ENCODE assay signal across 8 cellular contexts in the genomic region with DNA sequence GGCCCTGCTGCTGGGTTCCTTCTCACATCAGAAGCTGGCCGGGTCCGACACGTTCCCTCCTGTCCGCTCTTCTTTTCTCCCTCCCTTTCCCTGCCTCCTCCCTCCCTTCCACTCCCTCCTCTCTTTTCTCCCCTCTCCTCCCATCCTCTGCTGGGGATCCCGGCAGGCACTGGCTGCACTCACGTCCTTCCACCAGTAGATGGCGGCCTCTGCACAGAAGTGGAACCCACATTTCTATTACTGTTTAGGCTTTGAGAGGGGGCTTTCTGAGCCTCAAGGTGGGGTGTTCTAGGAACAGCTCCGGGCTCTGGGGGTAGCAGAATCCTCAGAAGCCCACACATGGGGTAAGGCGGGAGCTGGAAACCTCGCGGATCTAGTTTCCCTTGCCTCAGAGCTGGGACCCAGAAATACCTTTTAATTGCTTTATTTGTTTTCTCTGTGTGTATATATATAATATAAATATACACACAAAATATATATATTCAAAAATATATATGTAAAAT.
DNase-seq lines count a peak whose midpoint lies in the region; ATAC-seq, FAIRE-seq and TF ChIP-seq lines count a peak whose summit lies in the region.

No MANE protein-coding gene starts in this region.

- POLR2A ChIA-PET in HepG2 (lab: Yijun Ruan, JAX): no interaction called here

- no TSS peak for BruUV-seq in HepG2 (replicated peaks; lab: Mats Ljungman, UMichigan)

- in situ Hi-C loops in brain microvascular endothelial cell (cut with HindIII; ENCODE audit: low pct_ligation_motif_present, low sequenced_read_pairs) (no loop called here), HepG2 (cut with HindIII; ENCODE audit: extremely low pct_ligation_motif_present, low pct_unique_long_range_greater_than_20kb) (loop anchor here (5.0 to 25.0 kb wide), 2 partner anchors 929 to 1556 kb away; no protein-coding TSS in a partner anchor)

- H4K20me1 ChIP-seq in DOHH2 (ENCODE audit: control insufficient read depth, insufficient read depth, low read depth, low read length): no peaks in the 10 kb centered on the region
- no peaks in the 10 kb centered on the region; the same call in 1 of the 2 replicates for H4K20me1 ChIP-seq in HepG2 (ENCODE audit: insufficient read depth, low read length)

- 7% methylated on average over 11 of the region's 11 CpGs for WGBS in HepG2 (ENCODE audit: low lambda C conversion rate)

- H3K9me2 ChIP-seq in DOHH2 (replicated peaks; ENCODE audit: control insufficient read depth, low read length): no peaks in the 10 kb centered on the region

- no peak for TF ChIP-seq POLR2A in HepG2 (IDR thresholded peaks at IDR 0.05; ENCODE audit: insufficient read depth in 1 of 2, low read depth in 2 of 2, low read length in 2 of 2)

- no peaks in the 10 kb centered on the region for H3K79me2 ChIP-seq in DOHH2 (ENCODE audit: control insufficient read depth, low read length)
- no peaks in the 10 kb centered on the region for H3K79me2 ChIP-seq in HepG2 (ENCODE audit: insufficient read depth, low read length)

- DNase-seq in HPDE6-E6E7 (ENCODE audit: extremely low spot score) (peak; percentile 8), T1000 (lab: John Stamatoyannopoulos, UW) (peak; percentile 20), brain microvascular endothelial cell (peak; percentile 29), HepG2 (ENCODE audit: low spot score) (peak; percentile 19)
- DNase-seq in stimulated activated CD8-positive, alpha-beta memory T cell treated with anti-CD3 and anti-CD28 coated beads, Interleukin-4, amount 100 ng/mL, for 48 hours: peak; percentile 68

- no peak overlapping the region for H3K4me3 ChIP-seq in DOHH2 (ENCODE audit: low read length)
- no peak overlapping the region for H3K4me3 ChIP-seq in brain microvascular endothelial cell (ENCODE audit: low read depth, low read length)
- H3K4me3 ChIP-seq in HepG2 (replicated peaks in 1 of 3; ENCODE audit: insufficient read depth in 1 of 3, low read depth in 2 of 3, low read length in 3 of 3): no peak overlapping the region

- CTCF ChIA-PET in HepG2 (lab: Yijun Ruan, JAX; ENCODE audit: low intra/inter-chr PET ratio, low total read pairs): no interaction called here

- H3K27ac ChIP-seq in DOHH2 (ENCODE audit: low read depth, low read length): no peak overlapping the region
- H3K27ac ChIP-seq in brain microvascular endothelial cell: no peak overlapping the region
- no peak overlapping the region for H3K27ac ChIP-seq in HepG2 (ENCODE audit: extremely low read length, insufficient read depth, low read length)

- no peak for TF ChIP-seq RAD21 in HepG2 (CRISPR knock-in tag; IDR thresholded peaks at IDR 0.05)

- ATAC-seq in HepG2 (peak; percentile 25), HG03521 (IDR thresholded peaks at IDR 0.05; ENCODE audit: unreplicated experiment) (no peak), GM21723 (IDR thresholded peaks at IDR 0.05; ENCODE audit: unreplicated experiment) (no peak)

- FAIRE-seq in HepG2 (lab: Jason Lieb, UNC): no peak

- H3K27me3 ChIP-seq in DOHH2 (ENCODE audit: control insufficient read depth, low read length) (no peaks in the 10 kb centered on the region), brain microvascular endothelial cell (replicated peaks) (no peaks in the 10 kb centered on the region), HepG2 (ENCODE audit: control insufficient read depth in 1 of 2, insufficient read depth in 2 of 2, low read length in 2 of 2) (0 out of 5 replicates have a peak, but pooled peaks cover 0 to 3% of the 10 kb centered on the region in 2 experiments)

- H3K4me2 ChIP-seq in DOHH2 (ENCODE audit: low read length): no peak overlapping the region
- H3K4me2 ChIP-seq in HepG2 (ENCODE audit: low read depth, low read length): no peak overlapping the region

- no peaks in the 10 kb centered on the region for H3F3A ChIP-seq in DOHH2 (ENCODE audit: control insufficient read depth, insufficient read depth)

- intact Hi-C loops in HepG2 (cut with micrococcal nuclease; ENCODE audit: unreplicated experiment): no loop called here

- no peak for TF ChIP-seq EP300 in HepG2 (IDR thresholded peaks at IDR 0.05; ENCODE audit: low read depth in 2 of 2, low read length in 2 of 2)
- no peak for TF ChIP-seq EP300 in HepG2 (CRISPR knock-in tag; IDR thresholded peaks at IDR 0.05; ENCODE audit: borderline replicate concordance)

- no peak overlapping the region for H2AFZ ChIP-seq in HepG2 (ENCODE audit: low read length)

- H3K4me1 ChIP-seq in DOHH2 (ENCODE audit: control insufficient read depth, low read length) (no peaks in the 10 kb centered on the region), HepG2 (ENCODE audit: insufficient read depth, low read length) (peaks cover 39% of the 10 kb centered on the region)

- no peaks in the 10 kb centered on the region for H3K36me3 ChIP-seq in DOHH2 (ENCODE audit: control insufficient read depth, low read length)
- H3K36me3 ChIP-seq in brain microvascular endothelial cell (replicated peaks): no peaks in the 10 kb centered on the region
- H3K36me3 ChIP-seq in HepG2 (replicated peaks in 1 of 2; ENCODE audit: control insufficient read depth in 1 of 2, insufficient read depth in 2 of 2, low read length in 2 of 2): no peaks in the 10 kb centered on the region

- no peak overlapping the region for H3K9ac ChIP-seq in HepG2 (ENCODE audit: insufficient read depth, low read depth, low read length)

- H3K9me3 ChIP-seq in DOHH2 (ENCODE audit: control insufficient read depth, insufficient read depth, low read length) (no peaks in the 10 kb centered on the region), HepG2 (ENCODE audit: low read length) (no peaks in the 10 kb centered on the region)

- TF ChIP-seq CTCF in DOHH2 (IDR thresholded peaks at IDR 0.05; ENCODE audit: low read depth, low read length, poor library complexity, severe bottlenecking): peak; percentile 89
- peak; percentile 99 for TF ChIP-seq CTCF in brain microvascular endothelial cell (IDR thresholded peaks at IDR 0.05; ENCODE audit: low read depth, low read length, missing control alignments)
- peak; percentile 84 for TF ChIP-seq CTCF in HepG2 (CRISPR knock-in tag; IDR thresholded peaks at IDR 0.05)

TF ChIP-seq in HepG2, 621 proteins besides CTCF, POLR2A, EP300 and RAD21 (continues in another document):
- TF ChIP-seq ZNF282 (IDR thresholded peaks at IDR 0.05; ENCODE audit: partially characterized antibody): no peak
- TF ChIP-seq XRCC5 (optimal IDR thresholded peaks at IDR 0.05; ENCODE audit: low read length): peak; percentile 76
- TF ChIP-seq FOXO4 (CRISPR knock-in tag; conservative IDR thresholded peaks at IDR 0.05): no peak
- TF ChIP-seq PCBP1 (IDR thresholded peaks at IDR 0.05; ENCODE audit: borderline replicate concordance, low read depth, low read length): 0 out of 2 replicates have a peak, but pooled peaks have one; percentile 28
- TF ChIP-seq, protein P1, sequence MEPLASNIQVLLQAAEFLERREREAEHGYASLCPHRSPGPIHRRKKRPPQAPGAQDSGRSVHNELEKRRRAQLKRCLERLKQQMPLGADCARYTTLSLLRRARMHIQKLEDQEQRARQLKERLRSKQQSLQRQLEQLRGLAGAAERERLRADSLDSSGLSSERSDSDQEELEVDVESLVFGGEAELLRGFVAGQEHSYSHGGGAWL (CRISPR knock-in tag; IDR thresholded peaks at IDR 0.05): no peak
- TF ChIP-seq CCAR2 (optimal IDR thresholded peaks at IDR 0.05; ENCODE audit: low read depth, low read length): peak; percentile 41
- peak; percentile 77 for TF ChIP-seq PCBP2 (optimal IDR thresholded peaks at IDR 0.05; ENCODE audit: low read depth, low read length, poor library complexity, severe bottlenecking)

Comparison
In these comparisons a context has a peak if more than half of its experiments do, and no peak if none do; other contexts are left out.
1. DNase-seq: peak in every context shown above with its lines; median percentile 68 in stimulated activated CD8-positive, alpha-beta memory T cell treated with anti-CD3 and anti-CD28 coated beads, Interleukin-4, amount 100 ng/mL, for 48 hours; 29 in brain microvascular endothelial cell; 20 in T1000; 19 in HepG2; 8 in HPDE6-E6E7.